Comparison of ENCODE assay signal across 9 cellular contexts in genomic region chr14:54818201-54819133, GRCh38.
DNase-seq lines count a peak whose midpoint lies in the region; ATAC-seq and TF ChIP-seq lines count a peak whose summit lies in the region.
"Had no signal": no experiment of that assay in that cellular context is flagged by ENCODE, and none has a peak within 500 bp of the region (broad histone marks: within the 10 kb centered on the region; RNA-seq: fewer than 3 reads in every experiment).

No MANE protein-coding gene starts in this region.

- in situ Hi-C loops in KBM-7 (cut with MboI; ENCODE audit: low pct_unique_long_range_greater_than_20kb, low sequenced_read_pairs) = no loop called here

- POLR2A ChIA-PET in SK-N-SH (lab: Yijun Ruan, JAX) = interaction anchor here (0.6 to 4.1 kb wide), 20 partner anchors 10 to 233 kb away, joined by 3 to 63 read pairs (median 5); partner anchors contain the start of genes MAPK1IP1L, SOCS4 and WDHD1

- TF ChIP-seq EP300 in SK-N-SH (IDR thresholded peaks at IDR 0.05; ENCODE audit: borderline replicate concordance in 1 of 2, low read depth in 1 of 2, low read length in 1 of 2) = peak; percentile 63 to 98; a peak in 3 of 4 replicates

- H3F3A ChIP-seq in SK-N-SH (replicated peaks; ENCODE audit: insufficient read depth) = peaks cover 5% of the 10 kb centered on the region

- H3K4me1 ChIP-seq in SK-N-SH (ENCODE audit: control insufficient read depth in 1 of 2, insufficient read depth in 2 of 2, low read depth in 1 of 2, low read length in 1 of 2) = peaks cover 5 to 56% of the 10 kb centered on the region in 2 experiments; a peak in 3 of 4 replicates

- H3K4me2 ChIP-seq in SK-N-SH = peak overlapping the region; percentile 53

- H3K9me2 ChIP-seq in SK-N-SH = no peaks in the 10 kb centered on the region

- H3K4me3 ChIP-seq in AG09309 (ENCODE audit: control insufficient read depth, low read depth, low read length) = no peak overlapping the region
- H3K4me3 ChIP-seq in SK-N-SH (ENCODE audit: low read depth in 2 of 2, low read length in 1 of 2) = peak overlapping the region in 1 of 2 experiments; percentile 12; a peak in 3 of 4 replicates
- no peak overlapping the region for H3K4me3 ChIP-seq in kidney epithelial cell (ENCODE audit: low read depth, low read length)

- peak overlapping the region; percentile 62; the same call in 1 of the 2 replicates for H2AFZ ChIP-seq in SK-N-SH (ENCODE audit: low read depth)

- no peak overlapping the region for H3K9ac ChIP-seq in SK-N-SH

- no peaks in the 10 kb centered on the region for H4K20me1 ChIP-seq in SK-N-SH (ENCODE audit: insufficient read depth)

- ATAC-seq in GM18520 (IDR thresholded peaks at IDR 0.05; ENCODE audit: unreplicated experiment) = no peak

- no peak for TF ChIP-seq CTCF in AG09309 (IDR thresholded peaks at IDR 0.05; ENCODE audit: control insufficient read depth, insufficient read depth, low read depth, low read length, missing control alignments)
- TF ChIP-seq CTCF in SK-N-SH (IDR thresholded peaks at IDR 0.05) = no peak
- TF ChIP-seq CTCF in kidney epithelial cell (IDR thresholded peaks at IDR 0.05; ENCODE audit: insufficient read depth, low read length, poor library complexity, severe bottlenecking) = no peak

- WGBS in SK-N-SH (ENCODE audit: low lambda C conversion rate) = 22% methylated on average over 14 of the region's 14 CpGs

- peak overlapping the region; percentile 67 to 100 for H3K27ac ChIP-seq in SK-N-SH (ENCODE audit: low read depth in 2 of 2, low read length in 1 of 2)

- TF ChIP-seq RAD21 in SK-N-SH (IDR thresholded peaks at IDR 0.05; ENCODE audit: low read length) = peak; percentile 28

- H3K36me3 ChIP-seq in SK-N-SH (replicated peaks in 1 of 2; ENCODE audit: control insufficient read depth in 1 of 2, insufficient read depth in 2 of 2, low read length in 1 of 2) = no peaks in the 10 kb centered on the region
- H3K36me3 ChIP-seq in kidney epithelial cell (ENCODE audit: control insufficient read depth, insufficient read depth, low read length) = no peaks in the 10 kb centered on the region

- no peaks in the 10 kb centered on the region for H3K79me2 ChIP-seq in SK-N-SH (ENCODE audit: insufficient read depth)

- H3K9me3 ChIP-seq in SK-N-SH = no peaks in the 10 kb centered on the region

- H3K27me3 ChIP-seq in SK-N-SH (ENCODE audit: insufficient read depth) = no peaks in the 10 kb centered on the region
- no peaks in the 10 kb centered on the region for H3K27me3 ChIP-seq in kidney epithelial cell (ENCODE audit: control insufficient read depth, insufficient read depth, low read length)

- DNase-seq in AG09309 (ENCODE audit: low read depth) (peak; percentile 73), KBM-7 (peak; percentile 15), SK-N-SH (peak; percentile 76), kidney epithelial cell (ENCODE audit: low read depth) (peak; percentile 56), middle frontal gyrus (ENCODE audit: extremely low spot score, low spot score) (no peak), SKM-1 (lab: John Stamatoyannopoulos, UW; ENCODE audit: unreplicated experiment) (no peak)
- no peak for DNase-seq in activated CD8-positive, alpha-beta memory T cell treated with anti-CD3 and anti-CD28 coated beads, Interleukin-2, amount 50 U/mL, for 48 hours
- DNase-seq: stimulated activated CD4-positive, alpha-beta T cell treated with anti-CD3 and anti-CD28 coated beads, Interleukin-2, amount 100 ng/mL, for 24 hours had no signal

- CTCF ChIA-PET in SK-N-SH (lab: Yijun Ruan, JAX) = interaction anchor here (0.7 to 6.4 kb wide), 17 partner anchors 9 to 309 kb away, joined by 3 to 68 read pairs (median 4); partner anchors contain the start of genes CGRRF1, MAPK1IP1L and SAMD4A

TF ChIP-seq in SK-N-SH, 30 proteins besides CTCF, POLR2A, EP300 and RAD21 (continues in another document):
- TF ChIP-seq USF1 (IDR thresholded peaks at IDR 0.05; ENCODE audit: borderline replicate concordance, low read depth) (peak; percentile 26; the same call in 1 of the 2 replicates), GATA2 (CRISPR knock-in tag; IDR thresholded peaks at IDR 0.05) (peak; percentile 99), SIN3A (IDR thresholded peaks at IDR 0.05; ENCODE audit: borderline replicate concordance, low read depth, low read length) (0 out of 2 replicates have a peak, but pooled peaks have one; percentile 27), IRF3 (IDR thresholded peaks at IDR 0.05; ENCODE audit: low read depth, low read length) (no peak), TAF1 (IDR thresholded peaks at IDR 0.05; ENCODE audit: borderline replicate concordance, low read depth, low read length) (no peak; the same call in 1 of the 2 replicates), USF2 (IDR thresholded peaks at IDR 0.05; ENCODE audit: borderline replicate concordance, low read depth, low read length) (no peak), TCF12 (IDR thresholded peaks at IDR 0.05) (peak; percentile 87), EZH2phosphoT487 (IDR thresholded peaks at IDR 0.05; ENCODE audit: borderline replicate concordance, low read depth) (no peak), FOXJ3 (CRISPR knock-in tag; IDR thresholded peaks at IDR 0.05) (peak; percentile 97), MEF2A (IDR thresholded peaks at IDR 0.05; ENCODE audit: borderline replicate concordance, low read depth) (no peak), POLR2AphosphoS5 (IDR thresholded peaks at IDR 0.05; ENCODE audit: low read depth, low read length) (0 out of 2 replicates have a peak, but pooled peaks have one; percentile 43), ELF1 (IDR thresholded peaks at IDR 0.05) (no peak), NFIC (IDR thresholded peaks at IDR 0.05; ENCODE audit: borderline replicate concordance) (peak; percentile 26; the same call in 1 of the 2 replicates), FOSL2 (IDR thresholded peaks at IDR 0.05; ENCODE audit: borderline replicate concordance, low read depth) (peak; percentile 94), JUND (IDR thresholded peaks at IDR 0.05) (peak; percentile 84), NRF1 (IDR thresholded peaks at IDR 0.05; ENCODE audit: low read depth, low read length) (no peak), ZBTB33 (IDR thresholded peaks at IDR 0.05; ENCODE audit: borderline replicate concordance, low read depth) (no peak), TEAD4 (IDR thresholded peaks at IDR 0.05; ENCODE audit: borderline replicate concordance, insufficient read depth) (peak; percentile 73), CHD2 (IDR thresholded peaks at IDR 0.05; ENCODE audit: low read length, partially characterized antibody) (peak; percentile 74), RCOR1 (IDR thresholded peaks at IDR 0.05; ENCODE audit: low read length) (peak; percentile 90), SMC3 (IDR thresholded peaks at IDR 0.05; ENCODE audit: low read depth, low read length) (no peak), MXI1 (IDR thresholded peaks at IDR 0.05; ENCODE audit: low read depth, low read length) (peak; percentile 57; the same call in 1 of the 2 replicates)

Comparison
In these comparisons a context has a peak if more than half of its experiments do, and no peak if none do; other contexts are left out.
1. DNase-seq: peak in AG09309 (single experiment), KBM-7 (single experiment), SK-N-SH (single experiment) and kidney epithelial cell (single experiment); none in middle frontal gyrus (single experiment), SKM-1 (single experiment) and activated CD8-positive, alpha-beta memory T cell treated with anti-CD3 and anti-CD28 coated beads, Interleukin-2, amount 50 U/mL, for 48 hours (single experiment).